26 cellular contexts compared by ENCODE assay signal in the genomic region with DNA sequence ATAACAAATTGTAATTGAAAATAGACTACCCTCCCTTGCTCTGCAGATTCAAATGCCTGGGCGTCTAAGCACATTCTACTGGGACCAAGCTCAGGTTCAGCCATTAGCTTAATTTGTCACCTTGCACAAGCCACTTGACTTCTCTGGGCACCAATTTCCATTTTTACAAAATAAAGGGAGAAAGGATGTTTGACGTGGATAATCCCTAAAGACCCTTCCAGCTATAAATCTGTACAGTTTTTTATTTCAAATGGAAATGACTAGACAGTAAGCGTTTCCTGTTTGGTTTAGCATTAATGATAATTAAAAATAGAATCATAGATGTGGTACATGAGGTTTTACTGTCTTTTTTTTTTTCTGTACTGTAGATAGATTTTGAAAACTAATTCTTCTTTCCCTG.
"Had no signal": no experiment of that assay in that cellular context is flagged by ENCODE, and none has a peak within 500 bp of the region (broad histone marks: within the 10 kb centered on the region; RNA-seq: fewer than 3 reads in every experiment).

No MANE protein-coding gene starts in this region.

- H3K27me3 Mint-ChIP-seq: naive thymus-derived CD8-positive, alpha-beta T cell; progenitor cell of endocrine pancreas; stimulated activated naive CD8-positive, alpha-beta T cell treated with anti-CD3 and anti-CD28 coated beads, Interleukin-15, Interleukin-2, amounts not matched to agents 100 ng/mL and 50 ng/mL, for 24 hours had no signal

- DNase-seq: heart right ventricle; kidney; left colon; left lung; lower lobe of right lung; mammary epithelial cell; mesenchymal stem cell; naive thymus-derived CD8-positive, alpha-beta T cell; nephron progenitor cell; ovary; right cardiac atrium; stimulated activated CD4-positive, alpha-beta T cell treated with anti-CD3 and anti-CD28 coated beads, Interleukin-12 subunit alpha, Interleukin-12 subunit beta, amount 100 ng/mL, for 4 hours; stimulated activated CD4-positive, alpha-beta T cell treated with anti-CD3 and anti-CD28 coated beads, Interleukin-15, amount 100 ng/mL, for 24 hours; stimulated activated CD4-positive, alpha-beta T cell treated with anti-CD3 and anti-CD28 coated beads, Interleukin-2, amount 100 ng/mL, for 24 hours; stimulated activated CD4-positive, alpha-beta T cell treated with anti-CD3 and anti-CD28 coated beads, Interleukin-4, amount 100 ng/mL, for 24 hours; stimulated activated naive CD4-positive, alpha-beta T cell; tibial artery; trophoblast cell; upper lobe of right lung had no signal

- H3K27ac Mint-ChIP-seq: naive thymus-derived CD8-positive, alpha-beta T cell; nephron progenitor cell; progenitor cell of endocrine pancreas; stimulated activated effector memory CD8-positive, alpha-beta T cell treated with anti-CD3 and anti-CD28 coated beads, Interleukin-12 subunit alpha, Interleukin-12 subunit beta, amount 100 ng/mL, for 72 hours; stimulated activated naive CD8-positive, alpha-beta T cell treated with anti-CD3 and anti-CD28 coated beads, Interleukin-15, Interleukin-2, amounts not matched to agents 100 ng/mL and 50 ng/mL, for 24 hours had no signal

- H3K36me3 Mint-ChIP-seq: naive thymus-derived CD8-positive, alpha-beta T cell; stimulated activated effector memory CD8-positive, alpha-beta T cell treated with anti-CD3 and anti-CD28 coated beads, Interleukin-12 subunit alpha, Interleukin-12 subunit beta, amount 100 ng/mL, for 72 hours had no signal

- H3K4me3 Mint-ChIP-seq: naive thymus-derived CD8-positive, alpha-beta T cell; nephron progenitor cell; stimulated activated effector memory CD8-positive, alpha-beta T cell treated with anti-CD3 and anti-CD28 coated beads, Interleukin-12 subunit alpha, Interleukin-12 subunit beta, amount 100 ng/mL, for 72 hours; stimulated activated naive CD8-positive, alpha-beta T cell treated with anti-CD3 and anti-CD28 coated beads, Interleukin-15, Interleukin-2, amounts not matched to agents 100 ng/mL and 50 ng/mL, for 24 hours had no signal

- H3K27ac ChIP-seq: heart right ventricle, hepatocyte, left lung, lower lobe of right lung, ovary, skin epidermis, suprapubic skin, thoracic aorta, tibial artery, upper lobe of right lung had no signal

- H3K4me3 ChIP-seq: heart right ventricle, hepatocyte, left lung, lower lobe of right lung, ovary, skin epidermis, suprapubic skin, thoracic aorta, tibial artery, upper lobe of right lung had no signal

- H3K36me3 ChIP-seq: heart right ventricle, left lung, lower lobe of right lung, ovary, suprapubic skin, thoracic aorta, tibial artery, upper lobe of right lung had no signal

- H3K9me3 Mint-ChIP-seq: nephron progenitor cell had no signal

- H3K9me3 ChIP-seq: heart right ventricle, left lung, lower lobe of right lung, ovary, suprapubic skin, thoracic aorta, tibial artery, upper lobe of right lung had no signal

- H3K4me1 Mint-ChIP-seq: naive thymus-derived CD8-positive, alpha-beta T cell; nephron progenitor cell; stimulated activated effector memory CD8-positive, alpha-beta T cell treated with anti-CD3 and anti-CD28 coated beads, Interleukin-12 subunit alpha, Interleukin-12 subunit beta, amount 100 ng/mL, for 72 hours had no signal
